ENCODE assay signal across 9 cellular contexts in genomic region chr3:141336672-141337522, GRCh38. TPM values are rescaled to one million over a fixed set of nuclear protein-coding genes. Genes with fewer than 3 reads are reported as not detected.
A peak's percentile ranks its signal among the peaks of the same experiment; 100 is the strongest.
DNase-seq lines count a peak whose midpoint lies in the region; ATAC-seq and TF ChIP-seq lines count a peak whose summit lies in the region.
"Had no signal": no experiment of that assay in that cellular context is flagged by ENCODE, and none has a peak within 500 bp of the region (broad histone marks: within the 10 kb centered on the region; RNA-seq: fewer than 3 reads in every experiment).

No MANE protein-coding gene starts in this region.

- no TSS peak for BruUV-seq in A673 (replicated peaks; lab: Mats Ljungman, UMichigan)

- H3K4me2 ChIP-seq in OCI-LY3 (ENCODE audit: low read length): peak overlapping the region; percentile 77
- peak overlapping the region; percentile 44 for H3K4me2 ChIP-seq in hepatocyte

- intact Hi-C loops in A673 (cut with micrococcal nuclease; ENCODE audit: unreplicated experiment): no loop called here

- H2AFZ ChIP-seq in OCI-LY3 (ENCODE audit: low read depth, low read length) (peak overlapping the region; percentile 23; the same call in 1 of the 2 replicates), hepatocyte (no peak overlapping the region)
- H2AFZ ChIP-seq: parathyroid adenoma had no signal

- CTCF ChIA-PET in A673 (lab: Charles Lee): no interaction called here

- no peaks in the 10 kb centered on the region for H3K9me3 ChIP-seq in OCI-LY3 (ENCODE audit: insufficient read depth, low read length)
- H3K9me3 ChIP-seq in hepatocyte (ENCODE audit: low read depth): no peaks in the 10 kb centered on the region
- H3K9me3 ChIP-seq in A673 (ENCODE audit: low read depth, low read length, poor library complexity, severe bottlenecking): no peaks in the 10 kb centered on the region

- POLR2A ChIA-PET in A673 (lab: Charles Lee; ENCODE audit: low non-redundant PET): no interaction called here

- WGBS in hepatocyte (ENCODE audit: low lambda C conversion rate, missing lambda C conversion rate): 66% methylated on average over 12 of the region's 12 CpGs

- peaks cover 22% of the 10 kb centered on the region for H3K4me1 ChIP-seq in OCI-LY3 (ENCODE audit: low read length)
- H3K4me1 ChIP-seq in hepatocyte (ENCODE audit: insufficient read depth): peaks cover 14% of the 10 kb centered on the region
- no peaks in the 10 kb centered on the region for H3K4me1 ChIP-seq in A673 (ENCODE audit: insufficient read depth, low read length, poor library complexity, severe bottlenecking)
- H3K4me1 ChIP-seq: parathyroid adenoma had no signal

- DNase-seq in hepatocyte (ENCODE audit: low spot score) (peak; percentile 47), A673 (ENCODE audit: low spot score) (no peak), NCI-H1930 (lab: John Stamatoyannopoulos, UW) (no peak), ecto neural progenitor cell (ENCODE audit: low spot score) (no peak)
- DNase-seq in activated naive CD4-positive, alpha-beta T cell (lab: John Stamatoyannopoulos, UW): no peak

- ATAC-seq in GM19025 (IDR thresholded peaks at IDR 0.05; ENCODE audit: low read depth, unreplicated experiment) (peak; percentile 78), HG02981 (IDR thresholded peaks at IDR 0.05; ENCODE audit: unreplicated experiment) (peak; percentile 89)

- no peaks in the 10 kb centered on the region for H3K27me3 ChIP-seq in OCI-LY3 (ENCODE audit: low read depth, low read length)
- H3K27me3 ChIP-seq in hepatocyte: no peaks in the 10 kb centered on the region
- H3K27me3 ChIP-seq in A673 (replicated peaks; ENCODE audit: insufficient read depth, low read depth, low read length, poor library complexity): no peaks in the 10 kb centered on the region

- H3K36me3 ChIP-seq in OCI-LY3 (replicated peaks; ENCODE audit: low read depth, low read length): no peaks in the 10 kb centered on the region
- H3K36me3 ChIP-seq in hepatocyte (replicated peaks; ENCODE audit: insufficient read depth, low read depth): no peaks in the 10 kb centered on the region
- no peaks in the 10 kb centered on the region for H3K36me3 ChIP-seq in A673 (ENCODE audit: insufficient read depth, low read length, poor library complexity, severe bottlenecking)

- TF ChIP-seq CTCF in OCI-LY3 (IDR thresholded peaks at IDR 0.05; ENCODE audit: low read depth, low read length) (no peak), hepatocyte (IDR thresholded peaks at IDR 0.05; ENCODE audit: poor library complexity) (no peak), A673 (conservative IDR thresholded peaks at IDR 0.05; ENCODE audit: low read depth, low read length) (no peak)

- no peak overlapping the region for H3K9ac ChIP-seq in OCI-LY3 (ENCODE audit: low read length)
- H3K9ac ChIP-seq: parathyroid adenoma had no signal

- H3K79me2 ChIP-seq in OCI-LY3 (ENCODE audit: low read length) (no peaks in the 10 kb centered on the region), hepatocyte (peaks cover 43% of the 10 kb centered on the region)
- H3K79me2 ChIP-seq: parathyroid adenoma had no signal

- no peaks in the 10 kb centered on the region for H3K9me2 ChIP-seq in hepatocyte (replicated peaks; ENCODE audit: insufficient read depth)

- H4K20me1 ChIP-seq in OCI-LY3 (ENCODE audit: insufficient read depth, low read length) (no peaks in the 10 kb centered on the region), hepatocyte (ENCODE audit: insufficient read depth, poor library complexity, severe bottlenecking) (no peaks in the 10 kb centered on the region)

- peak overlapping the region; percentile 51 for H3K4me3 ChIP-seq in OCI-LY3 (ENCODE audit: low read length)
- H3K4me3 ChIP-seq in hepatocyte: no peak overlapping the region
- H3K4me3 ChIP-seq in A673 (ENCODE audit: low read depth, low read length, poor library complexity, severe bottlenecking): no peak overlapping the region

- peak overlapping the region; percentile 51 for H3K27ac ChIP-seq in OCI-LY3 (ENCODE audit: low read length)
- peak overlapping the region; percentile 82 for H3K27ac ChIP-seq in hepatocyte
- H3K27ac ChIP-seq in A673 (ENCODE audit: low read depth, low read length, poor library complexity, severe bottlenecking): no peak overlapping the region
- H3K27ac ChIP-seq: parathyroid adenoma had no signal

RNA-seq across cellular contexts. Expression of gene ZBTB38, which starts 31.4 kb away (rescaled TPM):
- total RNA-seq in hepatocyte (122 and 140 TPM in 2 replicates), A673 (2021) (19.1 and 23.7 TPM in 2 replicates)
- polyA plus RNA-seq in hepatocyte: 31.6 and 32.7 TPM in 2 replicates
